Comparison of ENCODE assay signal across 16 cellular contexts in the genomic region with DNA sequence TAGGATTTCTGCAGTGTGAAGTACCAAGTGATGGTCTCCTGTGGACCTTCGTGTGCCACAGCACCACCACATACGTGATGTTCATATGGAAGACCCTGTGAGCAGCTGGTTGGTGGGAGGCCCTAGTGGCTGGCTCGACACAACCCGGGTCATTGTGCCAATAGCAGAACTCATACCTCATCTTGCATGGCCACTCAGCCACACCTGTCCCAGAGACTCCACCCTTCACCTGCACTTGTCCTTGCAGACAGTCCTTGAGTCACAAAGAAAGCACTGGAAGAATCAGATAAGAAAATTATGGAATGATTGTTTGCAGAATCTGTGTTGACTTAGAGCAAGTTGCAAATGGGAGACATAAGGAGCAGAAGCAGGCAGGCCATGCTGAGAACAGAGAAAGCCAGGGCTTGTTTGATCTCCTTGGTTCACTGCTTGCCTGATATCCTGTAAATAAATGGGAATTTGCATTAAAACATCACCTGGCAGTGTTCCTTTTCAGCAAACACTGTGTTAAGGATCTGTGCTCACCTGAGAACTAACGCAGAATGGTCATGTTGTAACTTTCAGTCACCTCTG.
"Had no signal": no experiment of that assay in that cellular context is flagged by ENCODE, and none has a peak within 500 bp of the region (broad histone marks: within the 10 kb centered on the region; RNA-seq: fewer than 3 reads in every experiment).

No MANE protein-coding gene starts in this region.

- H3K4me3 ChIP-seq: gastrocnemius medialis, heart right ventricle had no signal

- H3K27ac ChIP-seq: gastrocnemius medialis, heart right ventricle had no signal

- ATAC-seq: activated CD8-positive, alpha-beta memory T cell treated with anti-CD3 and anti-CD28 coated beads, Interleukin-2, amount 10 ng/mL, durations not matched to agents 7 days and 5 days; gastrocnemius medialis; heart right ventricle; natural killer cell; stimulated activated naive CD8-positive, alpha-beta T cell treated with anti-CD3 and anti-CD28 coated beads, Interleukin-15, Interleukin-2, amounts not matched to agents 100 U/mL and 50 U/mL, for 24 hours had no signal

- DNase-seq: activated CD4-positive, alpha-beta memory T cell treated with anti-CD3 and anti-CD28 coated beads for 36 hours; activated CD4-positive, alpha-beta T cell treated with anti-CD3 and anti-CD28 coated beads for 1 hour; activated CD8-positive, alpha-beta memory T cell treated with anti-CD3 and anti-CD28 coated beads, Interleukin-2, amount 10 ng/mL, durations not matched to agents 7 days and 5 days; activated naive CD4-positive, alpha-beta T cell treated with anti-CD3 and anti-CD28 coated beads, Interleukin-2, amount 10 ng/mL, durations not matched to agents 7 days and 5 days; activated T-cell treated with anti-CD3 and anti-CD28 coated beads, Interleukin-2, amount 50 U/mL, for 1 hour; erythroblast; gastrocnemius medialis; heart right ventricle; mammary epithelial cell; natural killer cell; posterior cingulate gyrus; retina; stimulated activated CD4-positive, alpha-beta T cell treated with anti-CD3 and anti-CD28 coated beads, Interleukin-4, amount 100 ng/mL, for 4 hours; stimulated activated CD8-positive, alpha-beta memory T cell treated with anti-CD3 and anti-CD28 coated beads, Interleukin-4, amount 100 ng/mL, for 48 hours; stimulated activated naive CD8-positive, alpha-beta T cell treated with anti-CD3 and anti-CD28 coated beads, Interleukin-15, Interleukin-2, amounts not matched to agents 100 U/mL and 50 U/mL, for 24 hours; T-helper 9 cell had no signal

- H3K36me3 ChIP-seq: gastrocnemius medialis, heart right ventricle had no signal

- H3K9me3 ChIP-seq: gastrocnemius medialis had no signal

- H3K27me3 ChIP-seq: gastrocnemius medialis, heart right ventricle had no signal
